9 cellular contexts compared by ENCODE assay signal in genomic region chr7:87151002-87151505, GRCh38. TPM values are rescaled to one million over a fixed set of nuclear protein-coding genes. Genes with fewer than 3 reads are reported as not detected.
DNase-seq lines count a peak whose midpoint lies in the region; ATAC-seq and TF ChIP-seq lines count a peak whose summit lies in the region.
"Had no signal": no experiment of that assay in that cellular context is flagged by ENCODE, and none has a peak within 500 bp of the region (broad histone marks: within the 10 kb centered on the region; RNA-seq: fewer than 3 reads in every experiment).

No MANE protein-coding gene starts in this region.

- peak overlapping the region; percentile 99 for H3K27ac Mint-ChIP-seq in Caco-2 (ENCODE audit: unreplicated experiment)
- peak overlapping the region; percentile 100 for H3K27ac Mint-ChIP-seq in endodermal cell

- H3K4me3 Mint-ChIP-seq in Caco-2 (ENCODE audit: unreplicated experiment), result peak overlapping the region; percentile 99
- peak overlapping the region; percentile 92 for H3K4me3 Mint-ChIP-seq in endodermal cell

- no peak overlapping the region for H3K4me2 ChIP-seq in parathyroid adenoma (ENCODE audit: low read length)

- ATAC-seq in GM19035 (IDR thresholded peaks at IDR 0.05; ENCODE audit: unreplicated experiment), result no peak

- TF ChIP-seq CTCF in Caco-2 (IDR thresholded peaks at IDR 0.05; ENCODE audit: insufficient read depth in 1 of 2, low read depth in 1 of 2, low read length in 1 of 2, severe bottlenecking in 1 of 2, unreplicated experiment in 1 of 2), result no peak
- TF ChIP-seq CTCF in endodermal cell (conservative IDR thresholded peaks at IDR 0.05), result no peak
- no peak for TF ChIP-seq CTCF in parathyroid adenoma (IDR thresholded peaks at IDR 0.05)

- no peak for DNase-seq in Caco-2
- peak; percentile 43 for DNase-seq in NCI-H526 treated with DMSO at 0.1 percent for 48 hours (lab: John Stamatoyannopoulos, UW)
- no peak for DNase-seq in endodermal cell
- no peak for DNase-seq in NCI-H774 (lab: John Stamatoyannopoulos, UW)
- no peak for DNase-seq in stimulated activated CD4-positive, alpha-beta T cell treated with anti-CD3 and anti-CD28 coated beads, Interleukin-12 subunit alpha, Interleukin-12 subunit beta, amount 100 ng/mL, for 4 hours
- DNase-seq in NCI-H82 (lab: John Stamatoyannopoulos, UW), result no peak
- DNase-seq: T-helper 9 cell had no signal

- BruUV-seq in Caco-2 (replicated peaks; lab: Mats Ljungman, UMichigan), result no TSS peak

- intact Hi-C loops in Caco-2 (cut with micrococcal nuclease; ENCODE audit: unreplicated experiment), result loop anchor here (5.0 kb wide), 2 partner anchors 266 to 726 kb away; partner anchors contain the start of genes DBF4 and SLC25A40

- H2AFZ ChIP-seq in parathyroid adenoma, result peak overlapping the region; percentile 88

- H3K36me3 ChIP-seq in Caco-2 (ENCODE audit: control insufficient read depth, insufficient read depth, low read length) (no peaks in the 10 kb centered on the region), endodermal cell (ENCODE audit: control insufficient read depth, insufficient read depth, low read length) (peaks cover 13% of the 10 kb centered on the region), parathyroid adenoma (ENCODE audit: control insufficient read depth, insufficient read depth, low read length) (no peaks in the 10 kb centered on the region)

- POLR2A ChIA-PET in Caco-2 (lab: Charles Lee), result no interaction called here

- 71 to 87% methylated on average over 1 to 5 of the region's 5 CpGs for WGBS in endodermal cell (ENCODE audit: insufficient coverage in 1 of 2, insufficient read length in 1 of 2), 2 experiments

- no peak overlapping the region for H3K27ac ChIP-seq in endodermal cell (ENCODE audit: low read depth, low read length)
- peak overlapping the region; percentile 97 for H3K27ac ChIP-seq in parathyroid adenoma

- H3K4me1 Mint-ChIP-seq in Caco-2 (ENCODE audit: low read depth, unreplicated experiment), result peaks cover 7% of the 10 kb centered on the region
- H3K4me1 Mint-ChIP-seq in endodermal cell, result peaks cover 16% of the 10 kb centered on the region

- H3K36me3 Mint-ChIP-seq in Caco-2 (ENCODE audit: insufficient read depth, unreplicated experiment), result peaks cover 19% of the 10 kb centered on the region
- peaks cover 5% of the 10 kb centered on the region for H3K36me3 Mint-ChIP-seq in endodermal cell (ENCODE audit: low read depth)

- CTCF ChIA-PET in Caco-2 (lab: Charles Lee), result interaction anchor here (1.6 kb wide), 1 partner anchor 69 kb away, joined by 4 read pairs; no protein-coding TSS in a partner anchor

- H3K27me3 ChIP-seq in Caco-2 (replicated peaks; ENCODE audit: control insufficient read depth, insufficient read depth, low read length) (no peaks in the 10 kb centered on the region), endodermal cell (ENCODE audit: control insufficient read depth, insufficient read depth, low read length, poor library complexity, severe bottlenecking) (no peaks in the 10 kb centered on the region), parathyroid adenoma (ENCODE audit: control insufficient read depth, insufficient read depth, low read length) (no peaks in the 10 kb centered on the region)

- no peaks in the 10 kb centered on the region for H3K27me3 Mint-ChIP-seq in Caco-2 (ENCODE audit: insufficient read depth, unreplicated experiment)
- H3K27me3 Mint-ChIP-seq in endodermal cell (ENCODE audit: insufficient read depth), result no peaks in the 10 kb centered on the region

- H3K9me3 ChIP-seq in Caco-2 (no peaks in the 10 kb centered on the region), endodermal cell (ENCODE audit: control insufficient read depth, low read length) (no peaks in the 10 kb centered on the region), parathyroid adenoma (ENCODE audit: control insufficient read depth, low read length) (no peaks in the 10 kb centered on the region)

- H3K4me1 ChIP-seq in Caco-2 (peaks cover 14% of the 10 kb centered on the region; the same call in 1 of the 2 replicates), endodermal cell (ENCODE audit: control insufficient read depth, insufficient read depth, low read length) (peaks cover 3% of the 10 kb centered on the region), parathyroid adenoma (peaks cover 9% of the 10 kb centered on the region)

- no peaks in the 10 kb centered on the region for H3K9me3 Mint-ChIP-seq in Caco-2 (ENCODE audit: unreplicated experiment)
- no peaks in the 10 kb centered on the region for H3K9me3 Mint-ChIP-seq in endodermal cell

- peaks cover 14% of the 10 kb centered on the region for H3K79me2 ChIP-seq in parathyroid adenoma

- H3K4me3 ChIP-seq in Caco-2 (ENCODE audit: low read depth, low read length), result peak overlapping the region; percentile 74
- H3K4me3 ChIP-seq in endodermal cell (ENCODE audit: low read length), result peak overlapping the region; percentile 98
- no peak overlapping the region for H3K4me3 ChIP-seq in parathyroid adenoma (ENCODE audit: low read depth, low read length)

- H3K9ac ChIP-seq in endodermal cell (ENCODE audit: extremely low read depth, low read length, poor library complexity, severe bottlenecking), result no peak overlapping the region
- no peak overlapping the region for H3K9ac ChIP-seq in parathyroid adenoma

RNA-seq across cellular contexts. Expression of gene DMTF1, which starts 1.2 kb away (rescaled TPM):
- 59.2 and 60.9 TPM in 2 replicates for total RNA-seq in Caco-2 (2022)
- 100 to 1,000 TPM; 129 to 152 TPM for total RNA-seq in endodermal cell
- 112 TPM for polyA plus RNA-seq in endodermal cell (2013, experiment 1 of 2)
- polyA plus RNA-seq in endodermal cell (2013, experiment 2 of 2), result 99.8 TPM
